2 cellular contexts compared by ENCODE assay signal in genomic region chr17:43717913-43718312, GRCh38.
TF ChIP-seq lines count a peak whose summit lies in the region.

No MANE protein-coding gene starts in this region.

TF ChIP-seq in GM23338, 12 proteins besides CTCF, POLR2A, EP300 and RAD21:
- TF ChIP-seq POLR2AphosphoS5 (IDR thresholded peaks at IDR 0.05; ENCODE audit: low read depth): no peak
- no peak for TF ChIP-seq JUNB (IDR thresholded peaks at IDR 0.05; ENCODE audit: unreplicated experiment)
- no peak for TF ChIP-seq NANOG (IDR thresholded peaks at IDR 0.05; ENCODE audit: borderline replicate concordance)
- TF ChIP-seq ZNF462 (CRISPR knock-in tag; IDR thresholded peaks at IDR 0.05): no peak
- TF ChIP-seq EZH2phosphoT487 (IDR thresholded peaks at IDR 0.05; ENCODE audit: unreplicated experiment): no peak
- no peak for TF ChIP-seq ETS1 (IDR thresholded peaks at IDR 0.05)
- TF ChIP-seq ZNF331 (CRISPR knock-in tag; IDR thresholded peaks at IDR 0.05; ENCODE audit: low read depth): no peak
- TF ChIP-seq ZNF114 (CRISPR knock-in tag; IDR thresholded peaks at IDR 0.05): no peak
- TF ChIP-seq EZH2 (IDR thresholded peaks at IDR 0.05; ENCODE audit: low read depth, unreplicated experiment): no peak
- TF ChIP-seq STAT1 (IDR thresholded peaks at IDR 0.05; ENCODE audit: unreplicated experiment): no peak
- no peak for TF ChIP-seq REST (IDR thresholded peaks at IDR 0.05; ENCODE audit: unreplicated experiment)
- no peak for TF ChIP-seq CREB1 (CRISPR knock-in tag; IDR thresholded peaks at IDR 0.05; ENCODE audit: low read depth)

TF ChIP-seq in K562, 482 proteins besides CTCF, POLR2A, EP300 and RAD21:
- TF ChIP-seq MAFG (tag; conservative IDR thresholded peaks at IDR 0.05): peak; percentile 66; the same call in 1 of the 2 replicates
- no peak for TF ChIP-seq SNIP1 (IDR thresholded peaks at IDR 0.05; ENCODE audit: low read depth)
- TF ChIP-seq ZNF668 (CRISPR knock-in tag; IDR thresholded peaks at IDR 0.05): no peak
- no peak for TF ChIP-seq XRCC5 (IDR thresholded peaks at IDR 0.05; ENCODE audit: low read depth, low read length)
- no peak for TF ChIP-seq PREB (CRISPR knock-in tag; IDR thresholded peaks at IDR 0.05)
- TF ChIP-seq C11orf30 (IDR thresholded peaks at IDR 0.05; ENCODE audit: low read depth): peak; percentile 50; the same call in 1 of the 2 replicates
- TF ChIP-seq ZNF316 (IDR thresholded peaks at IDR 0.05): peak; percentile 62
- TF ChIP-seq ILF3 (IDR thresholded peaks at IDR 0.05; ENCODE audit: borderline replicate concordance): no peak
TF ChIP-seq in K562: peak in this region for 3.
